In genomic region chr3:179562467-179563297, GRCh38 we compare ENCODE assay signal across 8 cellular contexts. TPM values are rescaled to one million over a fixed set of nuclear protein-coding genes. Genes with fewer than 3 reads are reported as not detected.
DNase-seq lines count a peak whose midpoint lies in the region; ATAC-seq, FAIRE-seq and TF ChIP-seq lines count a peak whose summit lies in the region.

ACTL6A (plus strand) TSS chr3:179562926; CDS start chr3:179563093, 167 bp downstream.

- H3K4me1 ChIP-seq in small intestine (ENCODE audit: control insufficient read depth in 2 of 2, insufficient read depth in 1 of 2, low read depth in 1 of 2, low read length in 1 of 2) = peaks cover 0 to 4% of the 10 kb centered on the region in 2 donors

- TF ChIP-seq CTCF in AG04449 (IDR thresholded peaks at IDR 0.05; ENCODE audit: insufficient read depth, low read length, missing control alignments) = no peak
- TF ChIP-seq CTCF in WI38 (IDR thresholded peaks at IDR 0.05; ENCODE audit: low read depth, low read length) = no peak
- TF ChIP-seq CTCF in bronchial epithelial cell (IDR thresholded peaks at IDR 0.05; ENCODE audit: insufficient read depth, low read length, severe bottlenecking) = no peak

- H3K9me3 ChIP-seq in small intestine (ENCODE audit: control insufficient read depth, low read depth) = no peaks in the 10 kb centered on the region

- H3K27me3 ChIP-seq in bronchial epithelial cell (ENCODE audit: control insufficient read depth, insufficient read depth, low read length) (no peaks in the 10 kb centered on the region), small intestine (ENCODE audit: control insufficient read depth in 2 of 2, insufficient read depth in 2 of 2, low read length in 2 of 2) (no peaks in the 10 kb centered on the region)

- DNase-seq in AG04449 (ENCODE audit: low read depth, low spot score) = peak; percentile 94
- peak; percentile 99 for DNase-seq in NCI-H2227 treated with DMSO at 0.1 percent for 48 hours (lab: John Stamatoyannopoulos, UW)
- DNase-seq in bronchial epithelial cell (ENCODE audit: low read depth) = peak; percentile 98
- DNase-seq in iPS-NIHi11 (ENCODE audit: low spot score) = peak; percentile 98
- peak; percentile 100 for DNase-seq in small intestine

- CTCF ChIA-PET in AG04449 (lab: Yijun Ruan, JAX) = interaction anchor here (0.8 to 2.3 kb wide), 10 partner anchors 16 to 241 kb away, joined by 3 to 16 read pairs (median 4); no protein-coding TSS in a partner anchor

- WGBS in small intestine, 3 donors = 1% methylated on average over 51 to 65 of the region's 65 CpGs

- FAIRE-seq in bronchial epithelial cell (lab: Jason Lieb, UNC) (no peak), small intestine (lab: Jason Lieb, UNC) (peak; percentile 53)

- POLR2A ChIA-PET in AG04449 (lab: Yijun Ruan, JAX) = interaction anchor here (1.0 to 1.2 kb wide), 3 partner anchors 9 to 239 kb away, joined by 3 to 7 read pairs (median 6); partner anchors contain the start of genes GNB4 and ZNF639

- ATAC-seq in GM18907 (IDR thresholded peaks at IDR 0.05; ENCODE audit: unreplicated experiment) (peak; percentile 97), HG03159 (IDR thresholded peaks at IDR 0.05; ENCODE audit: unreplicated experiment) (peak; percentile 95)

- H3K4me3 ChIP-seq in AG04449 (ENCODE audit: low read depth, low read length) (peak within 1 kb of the TSS; percentile 98), WI38 (ENCODE audit: low read depth, low read length) (peak within 1 kb of the TSS; percentile 82), bronchial epithelial cell (ENCODE audit: low read depth, low read length) (peak within 1 kb of the TSS; percentile 86), small intestine (ENCODE audit: low read depth in 1 of 2, low read length in 2 of 2) (peak within 1 kb of the TSS; percentile 76 to 96)

- H3K36me3 ChIP-seq in bronchial epithelial cell (ENCODE audit: control insufficient read depth, insufficient read depth, low read length) = no peaks in the 10 kb centered on the region
- H3K36me3 ChIP-seq in small intestine (ENCODE audit: control insufficient read depth in 2 of 2, insufficient read depth in 2 of 2, low read length in 2 of 2) = no peaks in the 10 kb centered on the region

- peak within 1 kb of the TSS; percentile 46 to 90 for H3K27ac ChIP-seq in small intestine (ENCODE audit: low read depth in 1 of 2, low read length in 1 of 2)

RNA-seq across cellular contexts. Expression of gene ACTL6A, which starts in this region (rescaled TPM):
- total RNA-seq in bronchial epithelial cell = 64.6 and 90.8 TPM in 2 replicates
- 10 to 100 TPM; 31.3 to 44.8 (median 31.9) TPM for polyA plus RNA-seq in small intestine

Comparison
In these comparisons a context has a peak if more than half of its experiments do, and no peak if none do; other contexts are left out.
1. Peak in every context shown above with its lines: DNase-seq, ATAC-seq, H3K4me3 ChIP-seq and H3K27ac ChIP-seq.